10 cellular contexts compared by ENCODE assay signal in the genomic region with DNA sequence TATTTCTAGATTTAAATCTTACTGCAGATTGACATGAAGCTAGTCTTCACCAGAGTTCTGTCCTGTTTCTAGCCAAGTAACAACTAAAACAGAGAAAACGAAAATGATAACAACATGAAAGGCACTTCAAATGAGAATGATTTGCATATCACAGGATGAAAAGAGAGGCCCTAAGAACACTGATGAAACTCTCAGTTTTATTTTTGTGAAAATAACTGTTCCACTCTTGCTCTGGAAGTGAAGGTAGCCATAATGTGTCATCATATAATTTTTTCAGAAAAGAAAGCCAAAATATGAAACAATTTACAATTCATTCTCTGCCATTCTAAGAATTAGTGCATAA.
DNase-seq lines count a peak whose midpoint lies in the region; ATAC-seq lines count a peak whose summit lies in the region.
"Had no signal": no experiment of that assay in that cellular context is flagged by ENCODE, and none has a peak within 500 bp of the region (broad histone marks: within the 10 kb centered on the region; RNA-seq: fewer than 3 reads in every experiment).

No MANE protein-coding gene starts in this region.

- peaks cover 12% of the 10 kb centered on the region for H3K36me3 Mint-ChIP-seq in T-helper 2 cell treated with Interferon-gamma antibody and Interleukin-4, amounts not matched to agents 5 μg/mL and 100 μg/mL, for 36 hours (ENCODE audit: low read depth)
- no peaks in the 10 kb centered on the region for H3K36me3 Mint-ChIP-seq in immature natural killer cell

- peaks cover 2% of the 10 kb centered on the region for H3K27me3 Mint-ChIP-seq in T-helper 2 cell treated with Interferon-gamma antibody and Interleukin-4, amounts not matched to agents 5 μg/mL and 100 μg/mL, for 36 hours (ENCODE audit: low read depth)
- H3K27me3 Mint-ChIP-seq in immature natural killer cell (ENCODE audit: low read depth in 3 of 3): peaks cover 0 to 2% (median 2%) of the 10 kb centered on the region in 3 donors

- peak overlapping the region; percentile 87 for H3K27ac Mint-ChIP-seq in T-helper 2 cell treated with Interferon-gamma antibody and Interleukin-4, amounts not matched to agents 5 μg/mL and 100 μg/mL, for 36 hours
- no peak overlapping the region for H3K27ac Mint-ChIP-seq in immature natural killer cell

- peaks cover 34% of the 10 kb centered on the region for H3K4me1 Mint-ChIP-seq in T-helper 2 cell treated with Interferon-gamma antibody and Interleukin-4, amounts not matched to agents 5 μg/mL and 100 μg/mL, for 36 hours (ENCODE audit: low read depth)
- H3K4me1 Mint-ChIP-seq in immature natural killer cell: no peaks in the 10 kb centered on the region

- no peak for DNase-seq in T-helper 2 cell treated with Interferon-gamma antibody and Interleukin-4, amounts not matched to agents 5 μg/mL and 100 μg/mL, for 36 hours (ENCODE audit: low spot score)
- no peak for DNase-seq in SHP77 treated with DMSO at 0.1 percent for 48 hours (lab: John Stamatoyannopoulos, UW)
- no peak for DNase-seq in stimulated activated naive CD4-positive, alpha-beta T cell (lab: John Stamatoyannopoulos, UW)
- DNase-seq in immature natural killer cell: no peak
- DNase-seq: DMS79 treated with DMSO at 0.1 percent for 48 hours, left cardiac atrium, SHP77 had no signal

- ATAC-seq in GM18519 (IDR thresholded peaks at IDR 0.05; ENCODE audit: low FRiP score, unreplicated experiment) (peak; percentile 69), GM19463 (IDR thresholded peaks at IDR 0.05; ENCODE audit: unreplicated experiment) (peak; percentile 73), HG02981 (IDR thresholded peaks at IDR 0.05; ENCODE audit: unreplicated experiment) (peak; percentile 85)
- ATAC-seq: left cardiac atrium had no signal

- peak overlapping the region; percentile 68 for H3K4me3 Mint-ChIP-seq in T-helper 2 cell treated with Interferon-gamma antibody and Interleukin-4, amounts not matched to agents 5 μg/mL and 100 μg/mL, for 36 hours
- no peak overlapping the region for H3K4me3 Mint-ChIP-seq in immature natural killer cell

- H3K9me3 Mint-ChIP-seq in T-helper 2 cell treated with Interferon-gamma antibody and Interleukin-4, amounts not matched to agents 5 μg/mL and 100 μg/mL, for 36 hours: peaks cover 18% of the 10 kb centered on the region
- peaks cover 0 to 8% (median 4%) of the 10 kb centered on the region in 6 donors for H3K9me3 Mint-ChIP-seq in immature natural killer cell
